Comparison of ENCODE assay signal across 14 cellular contexts in the genomic region with DNA sequence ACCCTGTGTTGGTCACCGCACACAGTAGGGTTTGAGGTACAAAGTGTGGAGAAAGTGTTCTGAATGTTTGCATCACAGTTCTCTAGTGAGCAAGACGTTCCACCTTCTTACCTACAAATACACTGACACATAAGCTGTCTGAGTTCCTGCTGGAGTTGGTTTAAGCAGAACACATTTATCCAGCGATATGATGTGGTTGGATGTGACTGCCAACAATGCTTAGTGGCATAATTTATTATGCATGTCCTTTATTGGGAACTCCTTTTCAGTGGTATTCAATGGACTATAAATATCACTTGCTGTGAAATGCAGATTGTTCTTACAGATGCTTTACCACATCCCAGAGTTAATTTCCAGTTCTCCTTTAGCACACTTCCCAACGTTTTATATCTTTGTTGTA.
"Had no signal": no experiment of that assay in that cellular context is flagged by ENCODE, and none has a peak within 500 bp of the region (broad histone marks: within the 10 kb centered on the region; RNA-seq: fewer than 3 reads in every experiment).

No MANE protein-coding gene starts in this region.

- H3K4me3 ChIP-seq: coronary artery, gastroesophageal sphincter, heart left ventricle, left ventricle myocardium inferior, skin epidermis, tibial nerve had no signal

- H3K27ac ChIP-seq: coronary artery, gastroesophageal sphincter, heart left ventricle, left ventricle myocardium inferior, tibial nerve had no signal

- DNase-seq: activated CD4-positive, alpha-beta memory T cell treated with anti-CD3 and anti-CD28 coated beads for 36 hours; activated CD4-positive, alpha-beta T cell treated with anti-CD3 and anti-CD28 coated beads for 4 hours; activated CD8-positive, alpha-beta memory T cell treated with anti-CD3 and anti-CD28 coated beads, Interleukin-2, amount 10 ng/mL, durations not matched to agents 7 days and 5 days; heart left ventricle; kidney glomerular epithelial cell; left ventricle myocardium inferior; naive B cell; right cardiac atrium; stimulated activated naive CD8-positive, alpha-beta T cell treated with anti-CD3 and anti-CD28 coated beads, Interleukin-15, Interleukin-2, amounts not matched to agents 100 U/mL and 50 U/mL, for 24 hours; substantia nigra had no signal

- H3K27me3 ChIP-seq: gastroesophageal sphincter, heart left ventricle, tibial nerve had no signal

- H3K4me1 ChIP-seq: gastroesophageal sphincter had no signal

- H3K36me3 ChIP-seq: gastroesophageal sphincter, heart left ventricle, left ventricle myocardium inferior, tibial nerve had no signal

- ATAC-seq: activated CD8-positive, alpha-beta memory T cell treated with anti-CD3 and anti-CD28 coated beads, Interleukin-2, amount 10 ng/mL, durations not matched to agents 7 days and 5 days; gastroesophageal sphincter; heart left ventricle; right cardiac atrium; stimulated activated naive CD8-positive, alpha-beta T cell treated with anti-CD3 and anti-CD28 coated beads, Interleukin-15, Interleukin-2, amounts not matched to agents 100 U/mL and 50 U/mL, for 24 hours had no signal

- H3K9me3 ChIP-seq: gastroesophageal sphincter, heart left ventricle, left ventricle myocardium inferior, tibial nerve had no signal
